In the genomic region with DNA sequence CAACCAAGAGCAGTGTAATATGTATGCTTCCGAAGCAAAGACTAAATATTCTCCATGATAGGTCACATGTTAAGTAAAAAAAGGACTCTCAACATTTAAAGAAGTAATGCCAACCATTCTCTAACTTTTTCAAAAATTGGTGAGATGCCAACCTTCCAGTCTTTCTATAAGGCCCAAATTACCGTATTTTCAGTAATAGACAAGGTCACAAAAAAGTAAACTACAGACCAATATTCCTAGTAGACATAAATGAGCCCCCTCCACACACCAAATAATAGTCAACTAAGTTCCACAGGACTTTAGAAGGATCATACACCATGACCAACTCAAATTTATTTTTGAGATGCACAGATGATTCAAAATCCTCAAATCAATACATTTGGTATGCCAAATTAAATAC, we compare ENCODE assay signal across 31 cellular contexts.
"Had no signal": no experiment of that assay in that cellular context is flagged by ENCODE, and none has a peak within 500 bp of the region (broad histone marks: within the 10 kb centered on the region; RNA-seq: fewer than 3 reads in every experiment).

No MANE protein-coding gene starts in this region.

- H3K4me1 ChIP-seq: ascending aorta, breast epithelium, colonic mucosa had no signal

- H3K27ac ChIP-seq: ascending aorta, breast epithelium, cardiac muscle cell, colonic mucosa had no signal

- DNase-seq: activated CD4-positive, alpha-beta memory T cell treated with anti-CD3 and anti-CD28 coated beads for 36 hours; activated CD4-positive, alpha-beta T cell treated with anti-CD3 and anti-CD28 coated beads for 36 hours; activated CD4-positive, alpha-beta T cell treated with anti-CD3 and anti-CD28 coated beads, Interleukin-2, amount 10 ng/mL, durations not matched to agents 24 days and 14 days; activated CD4-positive, CD25-positive, alpha-beta regulatory T cell; activated CD4-positive, CD25-positive, alpha-beta regulatory T cell treated with anti-CD3 and anti-CD28 coated beads, Interleukin-2, amount 50 U/mL, for 72 hours; activated CD8-positive, alpha-beta memory T cell treated with anti-CD3 and anti-CD28 coated beads, Interleukin-2, amount 10 ng/mL, durations not matched to agents 7 days and 5 days; activated CD8-positive, alpha-beta memory T cell treated with anti-CD3 and anti-CD28 coated beads, Interleukin-2, amount 50 U/mL, for 4 hours; activated CD8-positive, alpha-beta T cell treated with anti-CD3 and anti-CD28 coated beads, Interleukin-2, amount 10 ng/mL, durations not matched to agents 7 days and 5 days; activated gamma-delta T cell; activated naive CD4-positive, alpha-beta T cell; activated naive CD4-positive, alpha-beta T cell treated with anti-CD3 and anti-CD28 coated beads, Interleukin-2, amount 10 ng/mL, durations not matched to agents 7 days and 5 days; activated naive CD8-positive, alpha-beta T cell treated with anti-CD3 and anti-CD28 coated beads, Interleukin-2, amount 10 ng/mL, durations not matched to agents 7 days and 5 days; activated T-cell treated with anti-CD3 and anti-CD28 coated beads, Interleukin-2, amount 50 U/mL, for 1 hour; activated T-cell treated with anti-CD3 and anti-CD28 coated beads, Interleukin-2, amount 50 U/mL, for 48 hours; central memory CD4-positive, alpha-beta T cell; cerebellar nuclear complex; colonic mucosa; effector CD8-positive, alpha-beta T cell; foreskin fibroblast; head of caudate nucleus; T-cell had no signal

- H3K36me3 Mint-ChIP-seq: activated CD4-positive, alpha-beta memory T cell treated with anti-CD3 and anti-CD28 coated beads for 36 hours; activated CD8-positive, alpha-beta memory T cell treated with anti-CD3 and anti-CD28 coated beads, Interleukin-2, amount 10 ng/mL, durations not matched to agents 7 days and 5 days; activated naive CD4-positive, alpha-beta T cell treated with anti-CD3 and anti-CD28 coated beads, Interleukin-2, amount 10 ng/mL, durations not matched to agents 7 days and 5 days; brain; T-cell had no signal

- H3K27me3 Mint-ChIP-seq: activated CD4-positive, alpha-beta T cell treated with anti-CD3 and anti-CD28 coated beads, Interleukin-2, amount 10 ng/mL, durations not matched to agents 24 days and 14 days; brain had no signal

- H3K4me1 Mint-ChIP-seq: brain had no signal

- H3K4me3 Mint-ChIP-seq: activated CD4-positive, alpha-beta memory T cell treated with anti-CD3 and anti-CD28 coated beads for 36 hours; activated CD4-positive, alpha-beta T cell treated with anti-CD3 and anti-CD28 coated beads for 36 hours; activated CD4-positive, alpha-beta T cell treated with anti-CD3 and anti-CD28 coated beads, Interleukin-2, amount 10 ng/mL, durations not matched to agents 24 days and 14 days; activated CD8-positive, alpha-beta memory T cell treated with anti-CD3 and anti-CD28 coated beads, Interleukin-2, amount 10 ng/mL, durations not matched to agents 7 days and 5 days; activated CD8-positive, alpha-beta T cell treated with anti-CD3 and anti-CD28 coated beads, Interleukin-2, amount 10 ng/mL, durations not matched to agents 7 days and 5 days; activated naive CD4-positive, alpha-beta T cell treated with anti-CD3 and anti-CD28 coated beads, Interleukin-2, amount 10 ng/mL, durations not matched to agents 7 days and 5 days; activated naive CD8-positive, alpha-beta T cell treated with anti-CD3 and anti-CD28 coated beads, Interleukin-2, amount 10 ng/mL, durations not matched to agents 7 days and 5 days; activated T-helper 1 cell treated with anti-CD3 and anti-CD28 coated beads, Interleukin-12 subunit alpha, Interleukin-12 subunit beta, Interleukin-2, Interleukin-4 antibody, amounts not matched to agents 30 ng/mL and 10 ng/mL and 1 ng/mL, durations not matched to agents 14 hours and 24 hours and 36 hours; brain; T-helper 1 cell treated with Interleukin-12 subunit alpha and Interleukin-12 subunit beta and Interleukin-4 antibody, amounts not matched to agents 30 μg/mL and 1 μg/mL, for 36 hours; T-helper 2 cell treated with Interferon-gamma antibody and Interleukin-4, amounts not matched to agents 5 μg/mL and 100 μg/mL, for 36 hours had no signal

- H3K27ac Mint-ChIP-seq: activated CD4-positive, alpha-beta memory T cell treated with anti-CD3 and anti-CD28 coated beads for 36 hours; activated CD4-positive, alpha-beta T cell treated with anti-CD3 and anti-CD28 coated beads for 36 hours; activated CD4-positive, alpha-beta T cell treated with anti-CD3 and anti-CD28 coated beads, Interleukin-2, amount 10 ng/mL, durations not matched to agents 24 days and 14 days; activated CD8-positive, alpha-beta memory T cell treated with anti-CD3 and anti-CD28 coated beads, Interleukin-2, amount 10 ng/mL, durations not matched to agents 7 days and 5 days; activated CD8-positive, alpha-beta T cell treated with anti-CD3 and anti-CD28 coated beads, Interleukin-2, amount 10 ng/mL, durations not matched to agents 7 days and 5 days; activated naive CD4-positive, alpha-beta T cell treated with anti-CD3 and anti-CD28 coated beads, Interleukin-2, amount 10 ng/mL, durations not matched to agents 7 days and 5 days; activated naive CD4-positive, alpha-beta T cell treated with anti-CD3 and anti-CD28 coated beads, Interleukin-2, amount 50 U/mL, for 72 hours; activated naive CD8-positive, alpha-beta T cell treated with anti-CD3 and anti-CD28 coated beads, Interleukin-2, amount 10 ng/mL, durations not matched to agents 7 days and 5 days; activated T-helper 1 cell treated with anti-CD3 and anti-CD28 coated beads, Interleukin-12 subunit alpha, Interleukin-12 subunit beta, Interleukin-2, Interleukin-4 antibody, amounts not matched to agents 30 ng/mL and 10 ng/mL and 1 ng/mL, durations not matched to agents 14 hours and 24 hours and 36 hours; brain; T-helper 1 cell treated with Interleukin-12 subunit alpha and Interleukin-12 subunit beta and Interleukin-4 antibody, amounts not matched to agents 30 μg/mL and 1 μg/mL, for 36 hours; T-helper 2 cell treated with Interferon-gamma antibody and Interleukin-4, amounts not matched to agents 5 μg/mL and 100 μg/mL, for 36 hours had no signal

- H3K36me3 ChIP-seq: ascending aorta, breast epithelium, cardiac muscle cell, colonic mucosa had no signal

- ATAC-seq: activated CD4-positive, alpha-beta T cell treated with anti-CD3 and anti-CD28 coated beads for 36 hours; activated CD8-positive, alpha-beta memory T cell treated with anti-CD3 and anti-CD28 coated beads, Interleukin-2, amount 10 ng/mL, durations not matched to agents 7 days and 5 days; activated CD8-positive, alpha-beta T cell treated with anti-CD3 and anti-CD28 coated beads, Interleukin-2, amount 10 ng/mL, durations not matched to agents 7 days and 5 days; activated naive CD4-positive, alpha-beta T cell treated with anti-CD3 and anti-CD28 coated beads, Interleukin-2, amount 50 U/mL, for 72 hours; esophagus mucosa; T-cell had no signal

- H3K27me3 ChIP-seq: ascending aorta, cardiac muscle cell, colonic mucosa had no signal

- FAIRE-seq: frontal cortex had no signal

- H3K9me3 ChIP-seq: ascending aorta, breast epithelium, colonic mucosa had no signal

- H3K4me3 ChIP-seq: ascending aorta, breast epithelium, cardiac muscle cell, colonic mucosa had no signal
